In the genomic region with DNA sequence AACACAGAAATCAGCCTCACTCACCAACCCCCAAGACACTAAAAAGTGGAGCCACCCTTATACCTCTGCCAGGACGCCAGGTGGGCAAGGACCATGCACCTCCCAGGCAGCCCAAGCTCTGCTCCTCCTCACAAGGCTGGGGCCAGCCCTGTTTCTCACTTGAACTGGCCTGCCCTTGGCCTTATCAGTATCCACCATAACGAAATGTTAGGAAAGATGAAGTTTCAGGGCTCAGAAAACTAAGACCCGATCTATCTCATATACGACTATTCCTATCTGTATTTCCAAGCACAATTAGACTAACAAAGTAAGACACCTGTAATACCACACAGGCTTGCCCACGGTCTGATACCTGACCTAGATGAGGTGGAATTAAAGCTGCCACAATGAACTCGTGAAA, we compare ENCODE assay signal across 19 cellular contexts. TPM values are rescaled to one million over a fixed set of nuclear protein-coding genes. Genes with fewer than 3 reads are reported as not detected.
DNase-seq lines count a peak whose midpoint lies in the region; ATAC-seq, FAIRE-seq and TF ChIP-seq lines count a peak whose summit lies in the region.
"Had no signal": no experiment of that assay in that cellular context is flagged by ENCODE, and none has a peak within 500 bp of the region (broad histone marks: within the 10 kb centered on the region; RNA-seq: fewer than 3 reads in every experiment).

No MANE protein-coding gene starts in this region.

- H2BK120ac ChIP-seq in H1 (replicated peaks; ENCODE audit: low read depth, low read length) = no peak overlapping the region

- no peak overlapping the region for H2BK5ac ChIP-seq in H1 (ENCODE audit: low read depth, low read length)

- BruUV-seq in Caco-2 (replicated peaks; lab: Mats Ljungman, UMichigan) = no TSS peak

- H3K4me1 Mint-ChIP-seq in Caco-2 (ENCODE audit: low read depth, unreplicated experiment) (peaks cover 25% of the 10 kb centered on the region), neural crest cell (peaks cover 26% of the 10 kb centered on the region)

- DNase-seq in Caco-2 (no peak), H1 (ENCODE audit: low read depth in 1 of 2, low spot score in 2 of 2) (no peak), neural crest cell (ENCODE audit: low read depth, low spot score) (no peak), NCI-H187 treated with DMSO at 0.1 percent for 48 hours (lab: John Stamatoyannopoulos, UW) (no peak), GM10266 (ENCODE audit: extremely low spot score) (no peak)
- DNase-seq: activated CD4-positive, CD25-positive, alpha-beta regulatory T cell treated with anti-CD3 and anti-CD28 coated beads, Interleukin-2, amount 50 U/mL, for 72 hours; brain microvascular endothelial cell; colonic mucosa; DMS79; NCI-H1417; NCI-H526; RPMI8226; stimulated activated naive CD4-positive, alpha-beta T cell treated with Interleukin-2 at 50 U/mL for 16 hours; transverse colon had no signal

- H3K9me3 Mint-ChIP-seq in Caco-2 (ENCODE audit: unreplicated experiment) (no peaks in the 10 kb centered on the region), neural crest cell (no peaks in the 10 kb centered on the region)

- intact Hi-C loops in Caco-2 (cut with micrococcal nuclease; ENCODE audit: unreplicated experiment) = no loop called here

- H3K79me1 ChIP-seq in H1 (ENCODE audit: low read depth, low read length) = peaks cover 8% of the 10 kb centered on the region

- no peak for FAIRE-seq in H1 (lab: Jason Lieb, UNC)

- no peak overlapping the region for H3K56ac ChIP-seq in H1 (replicated peaks; ENCODE audit: insufficient read length, low read depth, low read length)

- H3K4me3 ChIP-seq in ACC112 (ENCODE audit: low read depth, low read length) (no peak overlapping the region), Caco-2 (ENCODE audit: low read depth, low read length) (no peak overlapping the region), H1 (ENCODE audit: extremely low read depth in 1 of 4, insufficient read depth in 2 of 4, low read depth in 3 of 4, low read length in 4 of 4) (no peak overlapping the region)
- H3K4me3 ChIP-seq: colonic mucosa, hepatocyte, lung, transverse colon had no signal

- no peak overlapping the region for H2BK20ac ChIP-seq in H1 (ENCODE audit: low read length)

- H3K79me2 ChIP-seq in ACC112 (ENCODE audit: control insufficient read depth, insufficient read depth, low read length, unreplicated experiment) (peaks cover 85% of the 10 kb centered on the region), H1 (ENCODE audit: control insufficient read depth in 1 of 2, insufficient read depth in 2 of 2, low read length in 2 of 2) (peaks cover 0 to 59% of the 10 kb centered on the region in 2 experiments; a peak in 2 of 4 replicates)

- H3K9me3 ChIP-seq in Caco-2 = no peaks in the 10 kb centered on the region
- no peaks in the 10 kb centered on the region for H3K9me3 ChIP-seq in H1 (ENCODE audit: insufficient read depth in 2 of 2, low read depth in 1 of 2, low read length in 1 of 2)
- H3K9me3 ChIP-seq: colonic mucosa, transverse colon had no signal

- peak overlapping the region; percentile 81; the same call in 1 of the 2 replicates for H2BK15ac ChIP-seq in H1 (ENCODE audit: low read length)

- H4K5ac ChIP-seq in H1 (ENCODE audit: insufficient read length, low read depth, low read length) = no peak overlapping the region

- H3K4me2 ChIP-seq in H1 (ENCODE audit: insufficient read depth in 1 of 2, low read depth in 2 of 2, low read length in 2 of 2) = no peak overlapping the region
- H3K4me2 ChIP-seq: hepatocyte had no signal

- H3K23ac ChIP-seq in H1 (ENCODE audit: insufficient read length) = no peak overlapping the region

- H4K8ac ChIP-seq in H1 (ENCODE audit: extremely low read depth, insufficient read depth, low read length) = no peak overlapping the region

- H2AK5ac ChIP-seq in H1 (ENCODE audit: low read depth, low read length) = no peak overlapping the region

- H2AFZ ChIP-seq in ACC112 (ENCODE audit: low read length, unreplicated experiment) = no peak overlapping the region
- no peak overlapping the region for H2AFZ ChIP-seq in H1 (ENCODE audit: low read length)
- H2AFZ ChIP-seq: hepatocyte had no signal

- POLR2A ChIA-PET in Caco-2 (lab: Charles Lee) = interaction anchor here (0.7 kb wide), 1 partner anchor 1275 kb away, joined by 3 read pairs; no protein-coding TSS in a partner anchor
- POLR2A ChIA-PET in H1 (lab: Charles Lee; ENCODE audit: partially characterized antibody) = no interaction called here

- 89% methylated on average over 6 of the region's 6 CpGs; no CpG with 5 or more reads in 1 of the 2 experiments for WGBS in H1 (ENCODE audit: extremely low coverage in 1 of 2, insufficient coverage in 1 of 2, insufficient read length in 1 of 2, insufficient replicate concordance in 2 of 2, low coverage in 1 of 2, low lambda C conversion rate in 2 of 2, missing lambda C conversion rate in 1 of 2), 2 experiments

- no peak overlapping the region for H4K91ac ChIP-seq in H1 (replicated peaks; ENCODE audit: insufficient read length, low read length)

- no peak for TF ChIP-seq EP300 in H1 (IDR thresholded peaks at IDR 0.05; ENCODE audit: borderline replicate concordance in 1 of 2, low read depth in 2 of 2, low read length in 2 of 2)

- no peaks in the 10 kb centered on the region for H3K27me3 Mint-ChIP-seq in Caco-2 (ENCODE audit: insufficient read depth, unreplicated experiment)
- H3K27me3 Mint-ChIP-seq in neural crest cell (ENCODE audit: low read depth) = no peaks in the 10 kb centered on the region

- no peak overlapping the region for H3K4me3 Mint-ChIP-seq in Caco-2 (ENCODE audit: unreplicated experiment)
- H3K4me3 Mint-ChIP-seq in neural crest cell = peak overlapping the region; percentile 43

- H3K9ac ChIP-seq in H1 (replicated peaks in 1 of 4; ENCODE audit: extremely low read depth in 1 of 4, low read depth in 3 of 4, low read length in 3 of 4) = no peak overlapping the region

- H3K27ac Mint-ChIP-seq in Caco-2 (ENCODE audit: unreplicated experiment) (peak overlapping the region; percentile 75), neural crest cell (ENCODE audit: unreplicated experiment) (peak overlapping the region; percentile 75)

- H3K27ac ChIP-seq in ACC112 (ENCODE audit: low read depth, low read length) (0 out of 2 replicates have a peak overlapping the region, but pooled peaks have one; percentile 51), H1 (ENCODE audit: low read depth, low read length) (no peak overlapping the region)
- H3K27ac ChIP-seq: colonic mucosa, hepatocyte had no signal

- ATAC-seq in HG03280 (IDR thresholded peaks at IDR 0.05; ENCODE audit: unreplicated experiment) (no peak), GM19328 (IDR thresholded peaks at IDR 0.05; ENCODE audit: unreplicated experiment) (no peak)

- H3K36me3 ChIP-seq in ACC112 (ENCODE audit: insufficient read depth, low read length) = peaks cover 5% of the 10 kb centered on the region; the same call in 1 of the 2 replicates
- no peaks in the 10 kb centered on the region for H3K36me3 ChIP-seq in Caco-2 (ENCODE audit: control insufficient read depth, insufficient read depth, low read length)
- H3K36me3 ChIP-seq in H1 (ENCODE audit: control insufficient read depth in 2 of 4, insufficient read depth in 4 of 4, low read length in 3 of 4) = no peaks in the 10 kb centered on the region
- H3K36me3 ChIP-seq: brain microvascular endothelial cell, colonic mucosa, transverse colon had no signal

- H3K4me1 ChIP-seq in ACC112 (ENCODE audit: control insufficient read depth, insufficient read depth, low read length, unreplicated experiment) = peaks cover 26% of the 10 kb centered on the region
- H3K4me1 ChIP-seq in Caco-2 = peaks cover 35% of the 10 kb centered on the region
- H3K4me1 ChIP-seq in H1 (replicated peaks in 1 of 4; ENCODE audit: control insufficient read depth in 3 of 4, insufficient read depth in 4 of 4, low read length in 3 of 4) = no peaks in the 10 kb centered on the region

- H3K4ac ChIP-seq in H1 (replicated peaks; ENCODE audit: insufficient read length, low read depth, low read length) = no peak overlapping the region

- TF ChIP-seq RAD21 in H1 (IDR thresholded peaks at IDR 0.05 in 1 of 2, conservative IDR thresholded peaks at IDR 0.05 in 1 of 2; ENCODE audit: low read depth in 2 of 2, low read length in 2 of 2) = no peak

- H3K18ac ChIP-seq in H1 (ENCODE audit: extremely low read depth, low read length) = no peak overlapping the region

- no peaks in the 10 kb centered on the region for H3K27me3 ChIP-seq in ACC112 (ENCODE audit: insufficient read depth, low read length)
- no peaks in the 10 kb centered on the region for H3K27me3 ChIP-seq in Caco-2 (replicated peaks; ENCODE audit: control insufficient read depth, insufficient read depth, low read length)
- H3K27me3 ChIP-seq in H1 (replicated peaks in 1 of 4; ENCODE audit: control insufficient read depth in 3 of 4, extremely low read depth in 1 of 4, insufficient read depth in 3 of 4, low read length in 3 of 4) = no peaks in the 10 kb centered on the region
- H3K27me3 ChIP-seq: brain microvascular endothelial cell, colonic mucosa, hepatocyte, transverse colon had no signal

- H3K14ac ChIP-seq in H1 (ENCODE audit: insufficient read length) = no peak overlapping the region

- no peaks in the 10 kb centered on the region for H3K23me2 ChIP-seq in H1 (ENCODE audit: low read depth, low read length)

- CTCF ChIA-PET in Caco-2 (lab: Charles Lee) (no interaction called here), H1 (lab: Charles Lee; ENCODE audit: partially characterized antibody) (no interaction called here)

- no peak overlapping the region for H2BK12ac ChIP-seq in H1 (ENCODE audit: low read depth, low read length)

- no peak for TF ChIP-seq CTCF in Caco-2 (IDR thresholded peaks at IDR 0.05; ENCODE audit: insufficient read depth in 1 of 2, low read depth in 1 of 2, low read length in 1 of 2, severe bottlenecking in 1 of 2, unreplicated experiment in 1 of 2)
- TF ChIP-seq CTCF in H1 (IDR thresholded peaks at IDR 0.05; ENCODE audit: control extremely low read depth in 1 of 3, insufficient read depth in 1 of 3, low read depth in 1 of 3, low read length in 3 of 3) = no peak
- no peak for TF ChIP-seq CTCF in neural crest cell (conservative IDR thresholded peaks at IDR 0.05)
- TF ChIP-seq CTCF in GM10266 (IDR thresholded peaks at IDR 0.05; ENCODE audit: control insufficient read depth, insufficient read depth, low read depth, missing control alignments) = no peak

- TF ChIP-seq POLR2A in H1 (IDR thresholded peaks at IDR 0.05; ENCODE audit: control extremely low read depth in 1 of 2, low read depth in 2 of 2, low read length in 2 of 2) = no peak

- H3K36me3 Mint-ChIP-seq in Caco-2 (ENCODE audit: insufficient read depth, unreplicated experiment) (peaks cover 56% of the 10 kb centered on the region), neural crest cell (ENCODE audit: low read depth) (no peaks in the 10 kb centered on the region)

- H4K20me1 ChIP-seq in H1 (replicated peaks in 1 of 2; ENCODE audit: control insufficient read depth in 1 of 2, insufficient read depth in 2 of 2, low read length in 2 of 2) = peaks cover 2 to 7% of the 10 kb centered on the region in 2 experiments

RNA-seq across cellular contexts. Expression of gene FBXO31, which starts 6.9 kb away (rescaled TPM):
- total RNA-seq in Caco-2 (2022) (50.9 and 55.6 TPM in 2 replicates), neural crest cell (19.4 and 23.7 TPM in 2 replicates)
- 20.7 and 21.6 TPM in 2 replicates for total RNA-seq in H1 (2021; fragmentation: NEBNext Ultra II Directional; extraction: Animal tissue kit (Norgen Biotek cat#: 25700))
- polyA plus RNA-seq in H1 (2011; rRNA removed) = 8.3 and 12.2 TPM in 2 replicates
- 9.7 TPM for polyA plus RNA-seq in H1 (2011; cell fraction: cytosol; rRNA removed)
- polyA plus RNA-seq in H1 (2011; cell fraction: nucleus; rRNA removed) = 20.1 TPM
- 8.1 to 13.1 TPM (median 11.7 TPM) in 4 replicates for polyA plus RNA-seq in H1 (2012, experiment 1 of 2)
- 9.3 TPM for polyA plus RNA-seq in H1 (2012, experiment 2 of 2)
- polyA plus RNA-seq in H1 (2013, experiment 1 of 2) = 8.7 TPM
- 8.0 TPM for polyA plus RNA-seq in H1 (2013, experiment 2 of 2)
- polyA minus RNA-seq in H1 (2011; rRNA and poly(A)+ RNA removed) = 12.2 and 17.5 TPM in 2 replicates
- 11.9 TPM for polyA minus RNA-seq in H1 (2011; cell fraction: cytosol; rRNA and poly(A)+ RNA removed)
- polyA minus RNA-seq in H1 (2011; cell fraction: nucleus; rRNA and poly(A)+ RNA removed) = 11.0 TPM

RNA-seq across cellular contexts. Expression of gene MAP1LC3B, which starts 15.5 kb away (rescaled TPM):
- 64.7 and 72.3 TPM in 2 replicates for total RNA-seq in Caco-2 (2022)
- 47.1 and 48.5 TPM in 2 replicates for total RNA-seq in H1 (2021; fragmentation: NEBNext Ultra II Directional; extraction: Animal tissue kit (Norgen Biotek cat#: 25700))
- 15.4 and 29.5 TPM in 2 replicates for polyA plus RNA-seq in H1 (2011; rRNA removed)
- polyA plus RNA-seq in H1 (2011; cell fraction: cytosol; rRNA removed) = 19.4 TPM
- polyA plus RNA-seq in H1 (2011; cell fraction: nucleus; rRNA removed) = 8.9 TPM
- 32.1 to 52.5 TPM (median 38.8 TPM) in 4 replicates for polyA plus RNA-seq in H1 (2012, experiment 1 of 2)
- 12.7 TPM for polyA plus RNA-seq in H1 (2012, experiment 2 of 2)
- 33.5 TPM for polyA plus RNA-seq in H1 (2013, experiment 1 of 2)
- polyA plus RNA-seq in H1 (2013, experiment 2 of 2) = 32.1 TPM
- 14.0 and 18.3 TPM in 2 replicates for polyA minus RNA-seq in H1 (2011; rRNA and poly(A)+ RNA removed)
- 17.2 TPM for polyA minus RNA-seq in H1 (2011; cell fraction: cytosol; rRNA and poly(A)+ RNA removed)
- polyA minus RNA-seq in H1 (2011; cell fraction: nucleus; rRNA and poly(A)+ RNA removed) = 12.2 TPM
- total RNA-seq in neural crest cell = 37.9 and 40.7 TPM in 2 replicates

RNA-seq across cellular contexts. Expression of gene C16orf95, which starts 59.5 kb away (rescaled TPM):
- total RNA-seq in Caco-2 (2022) (4.4 and 6.9 TPM in 2 replicates), neural crest cell (6.8 and 8.8 TPM in 2 replicates)
- 5.4 and 6.0 TPM in 2 replicates for total RNA-seq in H1 (2021; fragmentation: NEBNext Ultra II Directional; extraction: Animal tissue kit (Norgen Biotek cat#: 25700))
- polyA plus RNA-seq in H1 (2011; rRNA removed) = 5.0 and 8.4 TPM in 2 replicates
- polyA plus RNA-seq in H1 (2011; cell fraction: cytosol; rRNA removed) = 4.1 TPM
- 4.6 TPM for polyA plus RNA-seq in H1 (2011; cell fraction: nucleus; rRNA removed)
- polyA plus RNA-seq in H1 (2012, experiment 1 of 2) = 3.8 to 6.0 TPM (median 4.6 TPM) in 4 replicates
- polyA plus RNA-seq in H1 (2012, experiment 2 of 2) = 6.0 TPM
- polyA plus RNA-seq in H1 (2013, experiment 1 of 2) = 4.1 TPM
- polyA plus RNA-seq in H1 (2013, experiment 2 of 2) = 4.7 TPM
- 1.6 and 2.3 TPM in 2 replicates for polyA minus RNA-seq in H1 (2011; rRNA and poly(A)+ RNA removed)
- polyA minus RNA-seq in H1 (2011; cell fraction: cytosol; rRNA and poly(A)+ RNA removed) = 2.8 TPM
- 4.9 TPM for polyA minus RNA-seq in H1 (2011; cell fraction: nucleus; rRNA and poly(A)+ RNA removed)
